ENCODE assay signal across 15 cellular contexts in the genomic region with DNA sequence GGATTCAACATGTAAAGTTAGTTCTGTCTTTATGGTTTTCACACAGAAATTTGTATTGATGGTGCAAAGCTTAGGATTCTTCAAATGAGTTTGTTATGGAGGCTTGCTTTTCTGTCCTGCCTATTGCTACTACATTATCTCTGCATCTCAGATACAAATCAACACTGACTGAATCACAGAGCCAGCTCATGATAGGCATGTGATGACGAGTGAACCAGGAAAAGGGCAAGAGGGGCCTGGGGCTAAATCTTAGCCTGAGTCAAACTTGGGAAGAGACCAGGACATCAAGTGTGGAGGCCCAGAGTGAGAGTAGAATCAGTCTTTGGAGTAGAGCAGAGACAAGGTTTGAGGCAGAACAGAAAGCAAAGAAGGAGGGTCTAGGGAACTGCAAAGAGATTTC.
A peak's percentile ranks its signal among the peaks of the same experiment; 100 is the strongest.
DNase-seq lines count a peak whose midpoint lies in the region; ATAC-seq and TF ChIP-seq lines count a peak whose summit lies in the region.
"Had no signal": no experiment of that assay in that cellular context is flagged by ENCODE, and none has a peak within 500 bp of the region (broad histone marks: within the 10 kb centered on the region; RNA-seq: fewer than 3 reads in every experiment).

No MANE protein-coding gene starts in this region.

- POLR2A ChIA-PET in activated B cell treated with CpG ODN at 0.5 μM for 24 hours (lab: Charles Lee) = interaction anchor here (1.1 to 6.6 kb wide), 7 partner anchors 9 to 108 kb away, joined by 3 to 43 read pairs (median 23); partner anchors contain the start of gene CD44

- H3K27ac ChIP-seq in foreskin keratinocyte (peak overlapping the region; percentile 97), left lung (no peak overlapping the region)
- H3K27ac ChIP-seq: BLaER1 had no signal

- CTCF ChIA-PET in activated B cell treated with CpG ODN at 0.5 μM for 24 hours (lab: Charles Lee) = interaction anchor here (1.3 kb wide), 1 partner anchor 16 kb away, joined by 5 read pairs; no protein-coding TSS in a partner anchor

- H3K4me3 Mint-ChIP-seq in CD14-positive monocyte = no peak overlapping the region
- H3K4me3 Mint-ChIP-seq in activated B cell treated with CpG ODN at 0.5 μM for 24 hours = no peak overlapping the region
- H3K4me3 Mint-ChIP-seq: central memory CD8-positive, alpha-beta T cell; stimulated activated naive B cell treated with anti-CD40 and anti-IgM and Interleukin-4, amounts not matched to agents 10 μg/mL and 1 μg/mL and 100 μg/mL, for 72 hours had no signal

- H3K4me1 ChIP-seq in foreskin keratinocyte (peaks cover 40% of the 10 kb centered on the region), left lung (peaks cover 0 to 46% of the 10 kb centered on the region in 2 donors)

- H3K27ac Mint-ChIP-seq in CD14-positive monocyte (peak overlapping the region; percentile 15 to 98 (median 62)), activated B cell treated with CpG ODN at 0.5 μM for 24 hours (peak overlapping the region; percentile 2)
- H3K27ac Mint-ChIP-seq: stimulated activated naive B cell treated with anti-CD40 and anti-IgM and Interleukin-4, amounts not matched to agents 10 μg/mL and 1 μg/mL and 100 μg/mL, for 72 hours had no signal

- H3K36me3 ChIP-seq in left lung = no peaks in the 10 kb centered on the region

- no peaks in the 10 kb centered on the region for H3K27me3 ChIP-seq in foreskin keratinocyte
- no peaks in the 10 kb centered on the region for H3K27me3 ChIP-seq in left lung
- H3K27me3 ChIP-seq: BLaER1 had no signal

- DNase-seq in CD14-positive monocyte (ENCODE audit: low spot score) = no peak
- peak; percentile 88 for DNase-seq in HPDE6-E6E7 (ENCODE audit: extremely low spot score)
- DNase-seq in activated B cell treated with CpG ODN at 0.5 μM for 24 hours = no peak
- peak; percentile 75 to 96 for DNase-seq in foreskin keratinocyte
- no peak for DNase-seq in left lung
- DNase-seq in LoVo (ENCODE audit: low spot score) = no peak
- DNase-seq: activated CD4-positive, alpha-beta T cell treated with anti-CD3 and anti-CD28 coated beads for 4 hours; NCI-H187; NCI-H774; stimulated activated CD4-positive, alpha-beta T cell treated with anti-CD3 and anti-CD28 coated beads, Interleukin-4, amount 100 ng/mL, for 24 hours; stimulated activated naive B cell treated with anti-CD40 and anti-IgM and Interleukin-4, amounts not matched to agents 10 μg/mL and 1 μg/mL and 100 μg/mL, for 72 hours had no signal

- TF ChIP-seq CTCF in CD14-positive monocyte (IDR thresholded peaks at IDR 0.05) = no peak
- TF ChIP-seq CTCF in activated B cell treated with CpG ODN at 0.5 μM for 24 hours (IDR thresholded peaks at IDR 0.05) = no peak
- TF ChIP-seq CTCF in foreskin keratinocyte (conservative IDR thresholded peaks at IDR 0.05) = no peak
- TF ChIP-seq CTCF in left lung (IDR thresholded peaks at IDR 0.05) = no peak

- ATAC-seq in activated B cell treated with CpG ODN at 0.5 μM for 24 hours (ENCODE audit: low read depth) = no peak
- peak; percentile 86 for ATAC-seq in foreskin keratinocyte
- ATAC-seq in GM18511 (IDR thresholded peaks at IDR 0.05; ENCODE audit: unreplicated experiment) = no peak
- no peak for ATAC-seq in left lung
- no peak for ATAC-seq in GM18505 (IDR thresholded peaks at IDR 0.05; ENCODE audit: unreplicated experiment)
- ATAC-seq: stimulated activated naive B cell treated with anti-CD40 and anti-IgM and Interleukin-4, amounts not matched to agents 10 μg/mL and 1 μg/mL and 100 μg/mL, for 72 hours had no signal

- no peaks in the 10 kb centered on the region for H3K27me3 Mint-ChIP-seq in CD14-positive monocyte (ENCODE audit: low read depth in 3 of 3)
- H3K27me3 Mint-ChIP-seq in activated B cell treated with CpG ODN at 0.5 μM for 24 hours = no peaks in the 10 kb centered on the region
- H3K27me3 Mint-ChIP-seq: central memory CD8-positive, alpha-beta T cell; stimulated activated naive B cell treated with anti-CD40 and anti-IgM and Interleukin-4, amounts not matched to agents 10 μg/mL and 1 μg/mL and 100 μg/mL, for 72 hours had no signal

- H3K4me3 ChIP-seq in left lung = no peak overlapping the region
- H3K4me3 ChIP-seq: BLaER1 had no signal

- intact Hi-C loops in CD14-positive monocyte (cut with micrococcal nuclease) = loop anchor here (2.0 to 10.0 kb wide), 2 partner anchors 51 to 377 kb away; no protein-coding TSS in a partner anchor
- intact Hi-C loops in activated B cell treated with CpG ODN at 0.5 μM for 24 hours (cut with micrococcal nuclease) = no loop called here
- intact Hi-C loops in left lung (cut with DNase I) = no loop called here

- H3K36me3 Mint-ChIP-seq in CD14-positive monocyte (peaks cover 15 to 18% of the 10 kb centered on the region in 2 donors), activated B cell treated with CpG ODN at 0.5 μM for 24 hours (ENCODE audit: low read depth) (no peaks in the 10 kb centered on the region)

- H3K4me1 Mint-ChIP-seq in CD14-positive monocyte = peaks cover 55% of the 10 kb centered on the region
- H3K4me1 Mint-ChIP-seq in activated B cell treated with CpG ODN at 0.5 μM for 24 hours = peaks cover 77% of the 10 kb centered on the region

- H3K9me3 ChIP-seq in left lung = no peaks in the 10 kb centered on the region

- no peak for TF ChIP-seq POLR2A in GM18505 (IDR thresholded peaks at IDR 0.05; ENCODE audit: borderline replicate concordance, extremely low read depth, insufficient read depth, insufficient read length)

- H3K9me3 Mint-ChIP-seq in CD14-positive monocyte (peaks cover 0 to 15% (median 3%) of the 10 kb centered on the region in 7 donors), activated B cell treated with CpG ODN at 0.5 μM for 24 hours (no peaks in the 10 kb centered on the region)
- H3K9me3 Mint-ChIP-seq: central memory CD8-positive, alpha-beta T cell had no signal

Comparison
In these comparisons a context has a peak if more than half of its experiments do, and no peak if none do; other contexts are left out.
1. DNase-seq: peak in HPDE6-E6E7 (single experiment) and foreskin keratinocyte (2 of 2); none in CD14-positive monocyte (single experiment), activated B cell treated with CpG ODN at 0.5 μM for 24 hours (single experiment), left lung (0 of 2) and LoVo (single experiment).
2. intact Hi-C loops: an anchor here in CD14-positive monocyte (2.0 to 10.0 kb wide); none called in activated B cell treated with CpG ODN at 0.5 μM for 24 hours and left lung.